Comparison of ENCODE assay signal across 8 cellular contexts in genomic region chr11:14907411-14908213, GRCh38. TPM values are rescaled to one million over a fixed set of nuclear protein-coding genes. Genes with fewer than 3 reads are reported as not detected.
DNase-seq lines count a peak whose midpoint lies in the region; ATAC-seq and TF ChIP-seq lines count a peak whose summit lies in the region.

No MANE protein-coding gene starts in this region.

- no peak overlapping the region for H3K4me3 Mint-ChIP-seq in activated CD4-positive, alpha-beta T cell treated with anti-CD3 and anti-CD28 coated beads for 36 hours
- H3K4me3 Mint-ChIP-seq in memory B cell: no peak overlapping the region

- TF ChIP-seq CTCF in AG04449 (IDR thresholded peaks at IDR 0.05; ENCODE audit: insufficient read depth, low read length, missing control alignments): peak; percentile 68

- no peak overlapping the region for H3K27ac Mint-ChIP-seq in activated CD4-positive, alpha-beta T cell treated with anti-CD3 and anti-CD28 coated beads for 36 hours
- peak overlapping the region; percentile 56 for H3K27ac Mint-ChIP-seq in memory B cell

- H3K4me3 ChIP-seq in AG04449 (ENCODE audit: low read depth, low read length): no peak overlapping the region

- H3K36me3 Mint-ChIP-seq in activated CD4-positive, alpha-beta T cell treated with anti-CD3 and anti-CD28 coated beads for 36 hours (ENCODE audit: low read depth): no peaks in the 10 kb centered on the region
- no peaks in the 10 kb centered on the region for H3K36me3 Mint-ChIP-seq in memory B cell

- POLR2A ChIA-PET in AG04449 (lab: Yijun Ruan, JAX): no interaction called here
- POLR2A ChIA-PET in activated CD4-positive, alpha-beta T cell treated with anti-CD3 and anti-CD28 coated beads for 36 hours (lab: Charles Lee): interaction anchor here (0.7 to 1.1 kb wide), 4 partner anchors 118 to 268 kb away, joined by 3 to 4 read pairs (median 3); no protein-coding TSS in a partner anchor

- H3K27me3 Mint-ChIP-seq in activated CD4-positive, alpha-beta T cell treated with anti-CD3 and anti-CD28 coated beads for 36 hours: no peaks in the 10 kb centered on the region
- H3K27me3 Mint-ChIP-seq in memory B cell: peaks cover 1% of the 10 kb centered on the region

- H3K4me1 Mint-ChIP-seq in activated CD4-positive, alpha-beta T cell treated with anti-CD3 and anti-CD28 coated beads for 36 hours: peaks cover 41% of the 10 kb centered on the region
- peaks cover 30% of the 10 kb centered on the region for H3K4me1 Mint-ChIP-seq in memory B cell

- H3K9me3 Mint-ChIP-seq in activated CD4-positive, alpha-beta T cell treated with anti-CD3 and anti-CD28 coated beads for 36 hours (ENCODE audit: low read depth): no peaks in the 10 kb centered on the region
- H3K9me3 Mint-ChIP-seq in memory B cell: no peaks in the 10 kb centered on the region

- CTCF ChIA-PET in AG04449 (lab: Yijun Ruan, JAX): interaction anchor here (0.7 to 7.9 kb wide), 41 partner anchors 9 to 375 kb away, joined by 3 to 159 read pairs (median 5); partner anchors contain the start of genes CALCB and CYP2R1
- CTCF ChIA-PET in activated CD4-positive, alpha-beta T cell treated with anti-CD3 and anti-CD28 coated beads for 36 hours (lab: Charles Lee): interaction anchor here (0.6 to 7.1 kb wide), 105 partner anchors 9 to 607 kb away, joined by 3 to 194 read pairs (median 4); partner anchors contain the start of genes CALCB, CYP2R1, PDE3B and PSMA1

- DNase-seq in AG04449 (ENCODE audit: low read depth, low spot score) (no peak), NCI-H2196 treated with DMSO at 0.1 percent for 48 hours (lab: John Stamatoyannopoulos, UW; ENCODE audit: unreplicated experiment) (peak; percentile 62), cerebellum (ENCODE audit: low spot score) (peak; percentile 38), memory B cell (ENCODE audit: low spot score in 2 of 2) (peak; percentile 80 to 85)
- peak; percentile 94 for DNase-seq in activated CD4-positive, alpha-beta T cell treated with anti-CD3 and anti-CD28 coated beads for 36 hours
- peak; percentile 78 to 80 for DNase-seq in stimulated activated CD8-positive, alpha-beta memory T cell treated with anti-CD3 and anti-CD28 coated beads, Interleukin-2, amount 100 ng/mL, for 48 hours (ENCODE audit: low read depth in 2 of 2)

- ATAC-seq in GM18519 (IDR thresholded peaks at IDR 0.05; ENCODE audit: low FRiP score, unreplicated experiment): peak; percentile 54
- ATAC-seq in HG03045 (IDR thresholded peaks at IDR 0.05; ENCODE audit: unreplicated experiment): peak; percentile 55
- ATAC-seq in activated CD4-positive, alpha-beta T cell treated with anti-CD3 and anti-CD28 coated beads for 36 hours: peak; percentile 75
- peak; percentile 43 for ATAC-seq in memory B cell (ENCODE audit: low read depth)

- intact Hi-C loops in activated CD4-positive, alpha-beta T cell treated with anti-CD3 and anti-CD28 coated beads for 36 hours (cut with DNase I, micrococcal nuclease): loop anchor here (1.0 to 5.0 kb wide), 11 partner anchors 67 to 605 kb away; partner anchors contain the start of genes COPB1 (in 1 of the 2), PSMA1 (in 1 of the 2) and RRAS2 (in 1 of the 2)

RNA-seq across cellular contexts. Expression of gene CYP2R1, which starts 15.6 kb away (rescaled TPM):
- total RNA-seq in activated CD4-positive, alpha-beta T cell treated with anti-CD3 and anti-CD28 coated beads for 36 hours: 10 to 100 TPM; 13.1 to 14.8 TPM
- total RNA-seq in cerebellum: 30.8 TPM
